21 cellular contexts compared by ENCODE assay signal in genomic region chr4:95537181-95537580, GRCh38. TPM values are rescaled to one million over a fixed set of nuclear protein-coding genes. Genes with fewer than 3 reads are reported as not detected.
DNase-seq lines count a peak whose midpoint lies in the region; ATAC-seq and TF ChIP-seq lines count a peak whose summit lies in the region.
"Had no signal": no experiment of that assay in that cellular context is flagged by ENCODE, and none has a peak within 500 bp of the region (broad histone marks: within the 10 kb centered on the region; RNA-seq: fewer than 3 reads in every experiment).

No MANE protein-coding gene starts in this region.

- no peak overlapping the region for H3K23ac ChIP-seq in mesenchymal stem cell (ENCODE audit: low read length in 2 of 2)

- peaks cover 11% of the 10 kb centered on the region for H3K36me3 Mint-ChIP-seq in type B pancreatic cell
- H3K36me3 Mint-ChIP-seq in activated T-helper 1 cell treated with anti-CD3 and anti-CD28 coated beads, Interleukin-12 subunit alpha, Interleukin-12 subunit beta, Interleukin-2, Interleukin-4 antibody, amounts not matched to agents 30 ng/mL and 10 ng/mL and 1 ng/mL, durations not matched to agents 14 hours and 24 hours and 36 hours (ENCODE audit: low read depth), result no peaks in the 10 kb centered on the region
- H3K36me3 Mint-ChIP-seq: activated CD8-positive, alpha-beta memory T cell treated with anti-CD3 and anti-CD28 coated beads, Interleukin-2, amount 10 ng/mL, durations not matched to agents 7 days and 5 days; naive thymus-derived CD4-positive, alpha-beta T cell had no signal

- H3K9me3 Mint-ChIP-seq in type B pancreatic cell, result peaks cover 4% of the 10 kb centered on the region
- H3K9me3 Mint-ChIP-seq in activated T-helper 1 cell treated with anti-CD3 and anti-CD28 coated beads, Interleukin-12 subunit alpha, Interleukin-12 subunit beta, Interleukin-2, Interleukin-4 antibody, amounts not matched to agents 30 ng/mL and 10 ng/mL and 1 ng/mL, durations not matched to agents 14 hours and 24 hours and 36 hours, result no peaks in the 10 kb centered on the region

- H3K14ac ChIP-seq in mesenchymal stem cell (ENCODE audit: low read length in 2 of 2), result no peak overlapping the region

- no peak overlapping the region for H3K4ac ChIP-seq in mesenchymal stem cell (ENCODE audit: low read depth in 1 of 2, low read length in 2 of 2)

- H3K79me1 ChIP-seq in mesenchymal stem cell (replicated peaks; ENCODE audit: low read length, poor library complexity, severe bottlenecking), result no peaks in the 10 kb centered on the region

- H3K27me3 Mint-ChIP-seq in type B pancreatic cell, result peaks cover 5% of the 10 kb centered on the region
- no peaks in the 10 kb centered on the region for H3K27me3 Mint-ChIP-seq in activated T-helper 1 cell treated with anti-CD3 and anti-CD28 coated beads, Interleukin-12 subunit alpha, Interleukin-12 subunit beta, Interleukin-2, Interleukin-4 antibody, amounts not matched to agents 30 ng/mL and 10 ng/mL and 1 ng/mL, durations not matched to agents 14 hours and 24 hours and 36 hours (ENCODE audit: insufficient read depth)
- H3K27me3 Mint-ChIP-seq: activated CD4-positive, alpha-beta T cell treated with anti-CD3 and anti-CD28 coated beads for 36 hours had no signal

- H3K18ac ChIP-seq in mesenchymal stem cell (ENCODE audit: low read depth in 1 of 2, low read length in 2 of 2), result no peak overlapping the region

- H2BK5ac ChIP-seq in mesenchymal stem cell (ENCODE audit: low read depth, low read length, poor library complexity, severe bottlenecking), result no peak overlapping the region

- ATAC-seq in left cardiac atrium (no peak), HG02884 (IDR thresholded peaks at IDR 0.05; ENCODE audit: unreplicated experiment) (no peak), HG02973 (IDR thresholded peaks at IDR 0.05; ENCODE audit: unreplicated experiment) (no peak)
- ATAC-seq: A549; activated CD4-positive, alpha-beta T cell treated with anti-CD3 and anti-CD28 coated beads for 36 hours; activated CD8-positive, alpha-beta memory T cell treated with anti-CD3 and anti-CD28 coated beads, Interleukin-2, amount 10 ng/mL, durations not matched to agents 7 days and 5 days; naive thymus-derived CD4-positive, alpha-beta T cell had no signal

- H2AFZ ChIP-seq in mesenchymal stem cell (ENCODE audit: low read depth, low read length), result no peak overlapping the region

- peaks cover 41% of the 10 kb centered on the region for H3K4me1 Mint-ChIP-seq in type B pancreatic cell (ENCODE audit: unreplicated experiment)
- no peaks in the 10 kb centered on the region for H3K4me1 Mint-ChIP-seq in activated T-helper 1 cell treated with anti-CD3 and anti-CD28 coated beads, Interleukin-12 subunit alpha, Interleukin-12 subunit beta, Interleukin-2, Interleukin-4 antibody, amounts not matched to agents 30 ng/mL and 10 ng/mL and 1 ng/mL, durations not matched to agents 14 hours and 24 hours and 36 hours (ENCODE audit: low read depth)
- H3K4me1 Mint-ChIP-seq: activated CD4-positive, alpha-beta T cell treated with anti-CD3 and anti-CD28 coated beads for 36 hours; activated CD8-positive, alpha-beta memory T cell treated with anti-CD3 and anti-CD28 coated beads, Interleukin-2, amount 10 ng/mL, durations not matched to agents 7 days and 5 days; naive thymus-derived CD4-positive, alpha-beta T cell had no signal

- peak overlapping the region; percentile 83 for H3K27ac ChIP-seq in cardiac muscle cell
- no peak overlapping the region for H3K27ac ChIP-seq in mesenchymal stem cell (ENCODE audit: low read length, poor library complexity, severe bottlenecking)
- H3K27ac ChIP-seq: A549, SJSA1, suprapubic skin had no signal

- peak in 1 of 2 donors; percentile 41 for DNase-seq in cardiac muscle cell (ENCODE audit: low read depth in 1 of 2, low spot score in 1 of 2)
- DNase-seq in left cardiac atrium, result no peak
- peak; percentile 83 for DNase-seq in mesenchymal stem cell
- DNase-seq in type B pancreatic cell (ENCODE audit: extremely low spot score, unreplicated experiment), result no peak
- DNase-seq in activated T-helper 1 cell treated with anti-CD3 and anti-CD28 coated beads, Interleukin-12 subunit alpha, Interleukin-12 subunit beta, Interleukin-2, Interleukin-4 antibody, amounts not matched to agents 30 ng/mL and 10 ng/mL and 1 ng/mL, durations not matched to agents 14 hours and 24 hours and 36 hours (ENCODE audit: low spot score), result no peak
- DNase-seq: activated CD4-positive, alpha-beta T cell treated with anti-CD3 and anti-CD28 coated beads for 36 hours; activated CD8-positive, alpha-beta memory T cell treated with anti-CD3 and anti-CD28 coated beads, Interleukin-2, amount 10 ng/mL, durations not matched to agents 7 days and 5 days; GDM1; Kasumi-1; naive thymus-derived CD4-positive, alpha-beta T cell; NCI-H1105; NCI-H524 treated with DMSO at 0.1 percent for 48 hours; posterior cingulate gyrus; T-helper 9 cell had no signal

- peak overlapping the region; percentile 13 for H3K4me3 Mint-ChIP-seq in type B pancreatic cell
- no peak overlapping the region for H3K4me3 Mint-ChIP-seq in activated T-helper 1 cell treated with anti-CD3 and anti-CD28 coated beads, Interleukin-12 subunit alpha, Interleukin-12 subunit beta, Interleukin-2, Interleukin-4 antibody, amounts not matched to agents 30 ng/mL and 10 ng/mL and 1 ng/mL, durations not matched to agents 14 hours and 24 hours and 36 hours
- H3K4me3 Mint-ChIP-seq: activated CD4-positive, alpha-beta T cell treated with anti-CD3 and anti-CD28 coated beads for 36 hours; activated CD8-positive, alpha-beta memory T cell treated with anti-CD3 and anti-CD28 coated beads, Interleukin-2, amount 10 ng/mL, durations not matched to agents 7 days and 5 days; naive thymus-derived CD4-positive, alpha-beta T cell had no signal

- H2BK120ac ChIP-seq in mesenchymal stem cell (ENCODE audit: low read depth, low read length), result no peak overlapping the region

- H2AK5ac ChIP-seq in mesenchymal stem cell (ENCODE audit: low read length, severe bottlenecking), result no peak overlapping the region

- H3K27me3 ChIP-seq in cardiac muscle cell, result no peaks in the 10 kb centered on the region
- no peaks in the 10 kb centered on the region for H3K27me3 ChIP-seq in endocrine pancreas (ENCODE audit: control insufficient read depth, insufficient read depth, low read length)
- no peaks in the 10 kb centered on the region for H3K27me3 ChIP-seq in mesenchymal stem cell (ENCODE audit: control insufficient read depth in 1 of 2, insufficient read depth in 1 of 2, low read length in 2 of 2)
- H3K27me3 ChIP-seq: SJSA1, suprapubic skin had no signal

- H3K4me1 ChIP-seq in cardiac muscle cell (ENCODE audit: low read depth), result peaks cover 51% of the 10 kb centered on the region
- peaks cover 9% of the 10 kb centered on the region for H3K4me1 ChIP-seq in endocrine pancreas (ENCODE audit: control insufficient read depth, insufficient read depth, low read length)
- H3K4me1 ChIP-seq in mesenchymal stem cell (ENCODE audit: control insufficient read depth, insufficient read depth, low read depth, low read length), result no peaks in the 10 kb centered on the region
- H3K4me1 ChIP-seq: A549, SJSA1, suprapubic skin had no signal

- no peak overlapping the region for H2BK12ac ChIP-seq in mesenchymal stem cell (ENCODE audit: low read length in 2 of 2)

- H3K36me3 ChIP-seq in cardiac muscle cell (no peaks in the 10 kb centered on the region), endocrine pancreas (ENCODE audit: control insufficient read depth, insufficient read depth, low read length) (no peaks in the 10 kb centered on the region), mesenchymal stem cell (ENCODE audit: control insufficient read depth in 1 of 2, insufficient read depth in 2 of 2, low read depth in 1 of 2, low read length in 2 of 2) (no peaks in the 10 kb centered on the region)
- H3K36me3 ChIP-seq: SJSA1, suprapubic skin had no signal

- H3K4me2 ChIP-seq in mesenchymal stem cell (ENCODE audit: low read length, poor library complexity, severe bottlenecking), result no peak overlapping the region
- H3K4me2 ChIP-seq: A549 had no signal

- H3K9me3 ChIP-seq in cardiac muscle cell (ENCODE audit: low read depth) (no peaks in the 10 kb centered on the region), endocrine pancreas (ENCODE audit: control insufficient read depth, low read length) (no peaks in the 10 kb centered on the region), mesenchymal stem cell (ENCODE audit: control insufficient read depth, low read length) (no peaks in the 10 kb centered on the region)
- H3K9me3 ChIP-seq: A549, SJSA1, suprapubic skin had no signal

- H3K27ac Mint-ChIP-seq in type B pancreatic cell, result no peak overlapping the region
- H3K27ac Mint-ChIP-seq in activated T-helper 1 cell treated with anti-CD3 and anti-CD28 coated beads, Interleukin-12 subunit alpha, Interleukin-12 subunit beta, Interleukin-2, Interleukin-4 antibody, amounts not matched to agents 30 ng/mL and 10 ng/mL and 1 ng/mL, durations not matched to agents 14 hours and 24 hours and 36 hours, result no peak overlapping the region
- H3K27ac Mint-ChIP-seq: activated CD4-positive, alpha-beta T cell treated with anti-CD3 and anti-CD28 coated beads for 36 hours; activated CD8-positive, alpha-beta memory T cell treated with anti-CD3 and anti-CD28 coated beads, Interleukin-2, amount 10 ng/mL, durations not matched to agents 7 days and 5 days; naive thymus-derived CD4-positive, alpha-beta T cell had no signal

- H3K4me3 ChIP-seq in cardiac muscle cell (no peak overlapping the region), endocrine pancreas (ENCODE audit: control insufficient read depth, insufficient read depth, low read length) (peak overlapping the region; percentile 14), mesenchymal stem cell (ENCODE audit: insufficient read depth in 1 of 2, low read depth in 1 of 2, low read length in 2 of 2) (no peak overlapping the region)
- H3K4me3 ChIP-seq: A549, SJSA1, suprapubic skin had no signal

- H3K9ac ChIP-seq in endocrine pancreas (ENCODE audit: control insufficient read depth, insufficient read depth, low read length), result no peak overlapping the region
- H3K9ac ChIP-seq in mesenchymal stem cell (ENCODE audit: low read length), result no peak overlapping the region

- 36% methylated on average over 3 of the region's 8 CpGs for WGBS in mesenchymal stem cell

- H4K91ac ChIP-seq in mesenchymal stem cell (ENCODE audit: low read length), result no peak overlapping the region

- no peak for TF ChIP-seq CTCF in cardiac muscle cell (IDR thresholded peaks at IDR 0.05; ENCODE audit: low read depth, low read length)
- TF ChIP-seq CTCF in type B pancreatic cell (conservative IDR thresholded peaks at IDR 0.05), result no peak

- intact Hi-C loops in left cardiac atrium (cut with DNase I), result no loop called here
- intact Hi-C loops in activated T-helper 1 cell treated with anti-CD3 and anti-CD28 coated beads, Interleukin-12 subunit alpha, Interleukin-12 subunit beta, Interleukin-2, Interleukin-4 antibody, amounts not matched to agents 30 ng/mL and 10 ng/mL and 1 ng/mL, durations not matched to agents 14 hours and 24 hours and 36 hours (cut with micrococcal nuclease), result no loop called here

- no peak overlapping the region for H2BK15ac ChIP-seq in mesenchymal stem cell (ENCODE audit: low read depth, poor library complexity, severe bottlenecking)

- no peak overlapping the region for H4K8ac ChIP-seq in mesenchymal stem cell (ENCODE audit: low read length)

RNA-seq across cellular contexts. Expression of gene UNC5C, which starts 11.6 kb away (rescaled TPM):
- total RNA-seq in cardiac muscle cell (25.9 and 28.4 TPM in 2 replicates), left cardiac atrium (1 to 10 TPM; 3.3 to 6.2 TPM), type B pancreatic cell (ENCODE audit: low replicate concordance) (20.5 and 95.0 TPM in 2 replicates)
- 11.0 and 13.4 TPM in 2 replicates for polyA plus RNA-seq in cardiac muscle cell
- 14.9 TPM for polyA plus RNA-seq in mesenchymal stem cell (2013, experiment 1 of 2)
- 14.1 TPM for polyA plus RNA-seq in mesenchymal stem cell (2013, experiment 2 of 2)
- total RNA-seq in activated T-helper 1 cell treated with anti-CD3 and anti-CD28 coated beads, Interleukin-12 subunit alpha, Interleukin-12 subunit beta, Interleukin-2, Interleukin-4 antibody, amounts not matched to agents 30 ng/mL and 10 ng/mL and 1 ng/mL, durations not matched to agents 14 hours and 24 hours and 36 hours, result not detected in 2 replicates
- total RNA-seq: activated CD8-positive, alpha-beta memory T cell treated with anti-CD3 and anti-CD28 coated beads, Interleukin-2, amount 10 ng/mL, durations not matched to agents 7 days and 5 days; naive thymus-derived CD4-positive, alpha-beta T cell; OCI-LY7 had no signal
- polyA plus RNA-seq: naive thymus-derived CD4-positive, alpha-beta T cell had no signal
